Comparison of ENCODE assay signal across 8 cellular contexts in genomic region chr10:95756796-95757657, GRCh38. TPM values are rescaled to one million over a fixed set of nuclear protein-coding genes. Genes with fewer than 3 reads are reported as not detected.
DNase-seq lines count a peak whose midpoint lies in the region; ATAC-seq and TF ChIP-seq lines count a peak whose summit lies in the region.

No MANE protein-coding gene starts in this region.

- WGBS in mesenchymal stem cell, result no CpG with 5 or more reads among the region's 5 CpGs
- 70% methylated on average over 5 of the region's 5 CpGs for WGBS in thymus

- no peak overlapping the region for H3K14ac ChIP-seq in mesenchymal stem cell (ENCODE audit: low read length in 2 of 2)

- H2AFZ ChIP-seq in mesenchymal stem cell (ENCODE audit: low read depth, low read length), result no peak overlapping the region

- no peak overlapping the region for H4K8ac ChIP-seq in mesenchymal stem cell (ENCODE audit: low read length)

- H3K9ac ChIP-seq in mesenchymal stem cell (ENCODE audit: low read length), result no peak overlapping the region

- H2BK5ac ChIP-seq in mesenchymal stem cell (ENCODE audit: low read depth, low read length, poor library complexity, severe bottlenecking), result no peak overlapping the region

- TF ChIP-seq CTCF in ascending aorta (IDR thresholded peaks at IDR 0.05), result no peak

- peaks cover 0 to 21% of the 10 kb centered on the region in 2 donors for H3K4me1 ChIP-seq in ascending aorta
- H3K4me1 ChIP-seq in mesenchymal stem cell (ENCODE audit: control insufficient read depth, insufficient read depth, low read depth, low read length), result peaks cover 2% of the 10 kb centered on the region
- H3K4me1 ChIP-seq in thymus (ENCODE audit: control insufficient read depth, insufficient read depth, low read length), result no peaks in the 10 kb centered on the region

- DNase-seq in NCI-H2171 treated with DMSO at 0.1 percent for 48 hours (lab: John Stamatoyannopoulos, UW) (peak; percentile 10), NCI-H2171 (lab: John Stamatoyannopoulos, UW) (no peak), ascending aorta (ENCODE audit: low spot score in 2 of 2) (no peak), mesenchymal stem cell (no peak), GM03348 (ENCODE audit: low spot score) (no peak)
- DNase-seq in activated naive CD4-positive, alpha-beta T cell (lab: John Stamatoyannopoulos, UW), result no peak

- no peak overlapping the region for H3K23ac ChIP-seq in mesenchymal stem cell (ENCODE audit: low read length in 2 of 2)

- H4K91ac ChIP-seq in mesenchymal stem cell (ENCODE audit: low read length), result no peak overlapping the region

- H3K27me3 ChIP-seq in ascending aorta (no peaks in the 10 kb centered on the region), mesenchymal stem cell (ENCODE audit: control insufficient read depth in 1 of 2, insufficient read depth in 1 of 2, low read length in 2 of 2) (peaks cover 0 to 3% of the 10 kb centered on the region in 2 experiments), thymus (ENCODE audit: control insufficient read depth, insufficient read depth) (peaks cover 2% of the 10 kb centered on the region)

- no peak overlapping the region for H2BK15ac ChIP-seq in mesenchymal stem cell (ENCODE audit: low read depth, poor library complexity, severe bottlenecking)

- no peak overlapping the region for H3K4me2 ChIP-seq in mesenchymal stem cell (ENCODE audit: low read length, poor library complexity, severe bottlenecking)

- ATAC-seq in GM18861 (IDR thresholded peaks at IDR 0.05; ENCODE audit: unreplicated experiment), result no peak

- no peak overlapping the region for H2AK5ac ChIP-seq in mesenchymal stem cell (ENCODE audit: low read length, severe bottlenecking)

- no peaks in the 10 kb centered on the region for H3K36me3 ChIP-seq in ascending aorta
- H3K36me3 ChIP-seq in mesenchymal stem cell (ENCODE audit: control insufficient read depth in 1 of 2, insufficient read depth in 2 of 2, low read depth in 1 of 2, low read length in 2 of 2), result no peaks in the 10 kb centered on the region
- H3K36me3 ChIP-seq in thymus (ENCODE audit: control insufficient read depth, insufficient read depth), result no peaks in the 10 kb centered on the region

- H3K4ac ChIP-seq in mesenchymal stem cell (ENCODE audit: low read depth in 1 of 2, low read length in 2 of 2), result no peak overlapping the region

- H2BK120ac ChIP-seq in mesenchymal stem cell (ENCODE audit: low read depth, low read length), result peak overlapping the region; percentile 22

- H3K9me3 ChIP-seq in ascending aorta (no peaks in the 10 kb centered on the region), mesenchymal stem cell (ENCODE audit: control insufficient read depth, low read length) (no peaks in the 10 kb centered on the region), thymus (ENCODE audit: control insufficient read depth) (no peaks in the 10 kb centered on the region)

- H3K18ac ChIP-seq in mesenchymal stem cell (ENCODE audit: low read depth in 1 of 2, low read length in 2 of 2), result peak overlapping the region; percentile 8 to 14

- H3K4me3 ChIP-seq in ascending aorta (peak overlapping the region; percentile 49 to 61), mesenchymal stem cell (ENCODE audit: insufficient read depth in 1 of 2, low read depth in 1 of 2, low read length in 2 of 2) (no peak overlapping the region), thymus (ENCODE audit: low read length) (no peak overlapping the region)

- H3K79me1 ChIP-seq in mesenchymal stem cell (replicated peaks; ENCODE audit: low read length, poor library complexity, severe bottlenecking), result no peaks in the 10 kb centered on the region

- peak overlapping the region in 1 of 2 experiments; percentile 67 for H2BK12ac ChIP-seq in mesenchymal stem cell (ENCODE audit: low read length in 2 of 2)

- peak overlapping the region; percentile 63 to 79 for H3K27ac ChIP-seq in ascending aorta
- H3K27ac ChIP-seq in mesenchymal stem cell (ENCODE audit: low read length, poor library complexity, severe bottlenecking), result no peak overlapping the region
- H3K27ac ChIP-seq in thymus (ENCODE audit: low read depth), result peak overlapping the region; percentile 57

- intact Hi-C loops in ascending aorta (cut with DNase I), result loop anchor here (10.0 kb wide), 1 partner anchor 58 kb away; no protein-coding TSS in a partner anchor

RNA-seq across cellular contexts. Expression of gene ENTPD1, which starts 1.1 kb away (rescaled TPM):
- total RNA-seq in ascending aorta, result 41.6 TPM
- 7.0 TPM for polyA plus RNA-seq in mesenchymal stem cell (2013, experiment 1 of 2)
- polyA plus RNA-seq in mesenchymal stem cell (2013, experiment 2 of 2), result 6.8 TPM
- polyA plus RNA-seq in thymus, result 8.2 TPM

Comparison
In these comparisons a context has a peak if more than half of its experiments do, and no peak if none do; other contexts are left out.
1. H3K4me3 ChIP-seq: peak in ascending aorta (2 of 2); none in mesenchymal stem cell (0 of 2) and thymus (single experiment).